In the genomic region with DNA sequence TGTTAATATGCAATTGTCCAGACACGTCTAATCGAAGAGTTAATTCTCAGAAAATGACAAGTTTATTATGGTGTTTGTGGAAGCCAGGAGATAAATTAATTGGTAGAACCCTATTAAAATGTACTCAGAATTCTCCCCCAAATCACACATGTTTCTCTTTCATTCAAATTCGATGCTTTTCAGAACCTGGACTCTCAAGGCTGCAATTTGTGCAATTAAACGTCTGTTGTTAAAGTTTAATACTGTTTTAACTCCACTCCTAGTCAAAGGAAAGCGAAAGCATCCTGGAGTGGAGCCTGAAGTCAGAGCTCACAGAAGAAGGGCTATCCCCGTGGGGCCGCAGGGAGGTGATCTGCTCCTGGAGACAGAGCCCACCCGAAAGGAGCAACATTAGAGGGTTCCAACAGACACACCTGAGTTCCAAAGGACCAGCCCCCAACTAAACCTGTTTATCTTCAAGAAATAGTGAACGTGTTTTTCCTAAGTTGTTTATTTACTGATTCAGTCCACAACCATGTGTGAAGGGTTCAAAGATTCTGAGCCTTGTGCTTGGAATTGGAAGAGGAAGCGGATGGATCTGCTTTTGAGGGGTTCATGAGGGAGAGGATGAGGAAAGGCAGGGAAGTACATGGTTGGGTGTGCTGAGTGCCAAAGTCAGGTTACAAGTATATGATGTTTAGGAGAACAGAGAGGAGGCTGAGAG, we compare ENCODE assay signal across 8 cellular contexts.
A peak's percentile ranks its signal among the peaks of the same experiment; 100 is the strongest.
DNase-seq lines count a peak whose midpoint lies in the region; ATAC-seq lines count a peak whose summit lies in the region.

No MANE protein-coding gene starts in this region.

- ATAC-seq in stimulated activated memory B cell treated with anti-CD40 and anti-IgM and Interleukin-4, amounts not matched to agents 10 μg/mL and 1 μg/mL and 100 μg/mL, for 72 hours, result no peak
- no peak for ATAC-seq in GM19455 (IDR thresholded peaks at IDR 0.05; ENCODE audit: unreplicated experiment)

- no peak overlapping the region for H3K9ac ChIP-seq in iPS-15b (ENCODE audit: low read depth, low read length)

- H3K9me3 Mint-ChIP-seq in activated naive CD8-positive, alpha-beta T cell (ENCODE audit: low read depth), result no peaks in the 10 kb centered on the region
- H3K9me3 Mint-ChIP-seq in stimulated activated memory B cell treated with anti-CD40 and anti-IgM and Interleukin-4, amounts not matched to agents 10 μg/mL and 1 μg/mL and 100 μg/mL, for 72 hours, result no peaks in the 10 kb centered on the region

- peaks cover 29% of the 10 kb centered on the region for H3K27me3 Mint-ChIP-seq in activated naive CD8-positive, alpha-beta T cell
- H3K27me3 Mint-ChIP-seq in stimulated activated memory B cell treated with anti-CD40 and anti-IgM and Interleukin-4, amounts not matched to agents 10 μg/mL and 1 μg/mL and 100 μg/mL, for 72 hours, result peaks cover 57% of the 10 kb centered on the region

- no peaks in the 10 kb centered on the region for H3K36me3 ChIP-seq in iPS-15b (ENCODE audit: control insufficient read depth, insufficient read depth, low read length)

- no peaks in the 10 kb centered on the region for H3K36me3 Mint-ChIP-seq in activated naive CD8-positive, alpha-beta T cell
- H3K36me3 Mint-ChIP-seq in stimulated activated memory B cell treated with anti-CD40 and anti-IgM and Interleukin-4, amounts not matched to agents 10 μg/mL and 1 μg/mL and 100 μg/mL, for 72 hours, result no peaks in the 10 kb centered on the region

- no peaks in the 10 kb centered on the region for H3K9me3 ChIP-seq in iPS-15b (ENCODE audit: control insufficient read depth, insufficient read depth, low read length)

- H3K4me1 ChIP-seq in iPS-15b (ENCODE audit: control insufficient read depth, insufficient read depth, low read length), result no peaks in the 10 kb centered on the region

- no peak overlapping the region for H3K27ac Mint-ChIP-seq in activated naive CD8-positive, alpha-beta T cell
- H3K27ac Mint-ChIP-seq in stimulated activated memory B cell treated with anti-CD40 and anti-IgM and Interleukin-4, amounts not matched to agents 10 μg/mL and 1 μg/mL and 100 μg/mL, for 72 hours, result no peak overlapping the region

- peak in 2 of 3 experiments; percentile 18 to 66 for DNase-seq in NCI-H1417 (lab: John Stamatoyannopoulos, UW)
- DNase-seq in NCI-H1417 treated with DMSO at 0.1 percent for 48 hours (lab: John Stamatoyannopoulos, UW), result no peak
- no peak for DNase-seq in occipital lobe (lab: John Stamatoyannopoulos, UW)
- DNase-seq in NCI-H1048 (lab: John Stamatoyannopoulos, UW), result no peak

- peak overlapping the region; percentile 52 for H3K4me3 ChIP-seq in iPS-15b (ENCODE audit: low read depth, low read length)

- peaks cover 40% of the 10 kb centered on the region for H3K27me3 ChIP-seq in iPS-15b (ENCODE audit: control insufficient read depth, insufficient read depth, low read length)

- H3K4me1 Mint-ChIP-seq in activated naive CD8-positive, alpha-beta T cell (ENCODE audit: low read depth), result peaks cover 16% of the 10 kb centered on the region
- H3K4me1 Mint-ChIP-seq in stimulated activated memory B cell treated with anti-CD40 and anti-IgM and Interleukin-4, amounts not matched to agents 10 μg/mL and 1 μg/mL and 100 μg/mL, for 72 hours, result peaks cover 20% of the 10 kb centered on the region

- peak overlapping the region; percentile 90 for H3K4me3 Mint-ChIP-seq in activated naive CD8-positive, alpha-beta T cell
- H3K4me3 Mint-ChIP-seq in stimulated activated memory B cell treated with anti-CD40 and anti-IgM and Interleukin-4, amounts not matched to agents 10 μg/mL and 1 μg/mL and 100 μg/mL, for 72 hours, result peak overlapping the region; percentile 82

Comparison
In these comparisons a context has a peak if more than half of its experiments do, and no peak if none do; other contexts are left out.
1. DNase-seq: peak in NCI-H1417 (2 of 3); none in NCI-H1417 treated with DMSO at 0.1 percent for 48 hours (single experiment), occipital lobe (single experiment) and NCI-H1048 (single experiment).